Comparison of ENCODE assay signal across 9 cellular contexts in genomic region chr3:48427630-48427962, GRCh38. TPM values are rescaled to one million over a fixed set of nuclear protein-coding genes. Genes with fewer than 3 reads are reported as not detected.
A peak's percentile ranks its signal among the peaks of the same experiment; 100 is the strongest.
DNase-seq lines count a peak whose midpoint lies in the region; ATAC-seq and TF ChIP-seq lines count a peak whose summit lies in the region.
"Had no signal": no experiment of that assay in that cellular context is flagged by ENCODE, and none has a peak within 500 bp of the region (broad histone marks: within the 10 kb centered on the region; RNA-seq: fewer than 3 reads in every experiment).

No MANE protein-coding gene starts in this region.

- DNase-seq in Ammon's horn (ENCODE audit: low spot score) (peak; percentile 62), PC-3 (no peak), fibroblast of lung (ENCODE audit: low read depth in 2 of 2) (no peak), cortex of kidney (lab: John Stamatoyannopoulos, UW) (no peak), NCI-H510A (lab: John Stamatoyannopoulos, UW) (no peak), putamen (ENCODE audit: low spot score) (no peak)

- peaks cover 19% of the 10 kb centered on the region for H3K79me2 ChIP-seq in PC-3 (ENCODE audit: low read length)
- no peaks in the 10 kb centered on the region for H3K79me2 ChIP-seq in fibroblast of lung (ENCODE audit: control insufficient read depth, insufficient read depth, low read length)

- intact Hi-C loops in PC-3 (cut with micrococcal nuclease), result no loop called here

- H3K4me2 ChIP-seq in PC-3 (ENCODE audit: low read length), result peak overlapping the region; percentile 98
- H3K4me2 ChIP-seq in fibroblast of lung (ENCODE audit: extremely low read depth, insufficient read depth, low read length), result peak overlapping the region; percentile 79

- POLR2A ChIA-PET in PC-3 (lab: Charles Lee; ENCODE audit: unreplicated experiment), result no interaction called here

- H3K36me3 ChIP-seq in PC-3 (ENCODE audit: low read depth, low read length), result no peaks in the 10 kb centered on the region; the same call in 1 of the 2 replicates
- peaks cover 4% of the 10 kb centered on the region for H3K36me3 ChIP-seq in fibroblast of lung (ENCODE audit: control insufficient read depth, insufficient read depth, low read length)
- peaks cover 32% of the 10 kb centered on the region for H3K36me3 ChIP-seq in neuron (ENCODE audit: insufficient read depth, low read length)

- H3K9ac ChIP-seq in PC-3 (ENCODE audit: low read length) (no peak overlapping the region), fibroblast of lung (ENCODE audit: insufficient read depth, low read length) (no peak overlapping the region)

- H2AFZ ChIP-seq in PC-3 (ENCODE audit: low read length) (no peak overlapping the region), fibroblast of lung (ENCODE audit: low read length) (no peak overlapping the region), neuron (ENCODE audit: low read depth, low read length) (no peak overlapping the region)

- H3K27ac ChIP-seq in PC-3 (ENCODE audit: low read length) (no peak overlapping the region), fibroblast of lung (ENCODE audit: insufficient read depth, low read length) (no peak overlapping the region)

- no peaks in the 10 kb centered on the region for H3F3A ChIP-seq in PC-3 (ENCODE audit: low read length, unreplicated experiment)

- no peak overlapping the region for H3K4me3 ChIP-seq in PC-3 (ENCODE audit: low read length)
- H3K4me3 ChIP-seq in fibroblast of lung (replicated peaks in 1 of 4; ENCODE audit: control extremely low read depth in 1 of 4, insufficient read depth in 1 of 4, low read depth in 3 of 4, low read length in 4 of 4), result peak overlapping the region in 3 of 4 experiments; percentile 14 to 69 (median 66)
- H3K4me3 ChIP-seq in neuron (ENCODE audit: low read length), result peak overlapping the region; percentile 51

- H3K9me2 ChIP-seq in PC-3 (replicated peaks; ENCODE audit: low read length), result no peaks in the 10 kb centered on the region

- ATAC-seq in PC-3 (no peak), HG03175 (IDR thresholded peaks at IDR 0.05; ENCODE audit: unreplicated experiment) (no peak)

- CTCF ChIA-PET in PC-3 (lab: Charles Lee), result no interaction called here

- H3K9me3 ChIP-seq in PC-3 (ENCODE audit: low read length), result no peaks in the 10 kb centered on the region
- no peaks in the 10 kb centered on the region for H3K9me3 ChIP-seq in fibroblast of lung (ENCODE audit: control insufficient read depth, insufficient read depth, low read depth, low read length)
- H3K9me3 ChIP-seq in neuron (ENCODE audit: low read length), result no peaks in the 10 kb centered on the region

- TF ChIP-seq CTCF in PC-3 (conservative IDR thresholded peaks at IDR 0.05; ENCODE audit: low read depth, low read length) (no peak), fibroblast of lung (conservative IDR thresholded peaks at IDR 0.05 in 1 of 2, IDR thresholded peaks at IDR 0.05 in 1 of 2; ENCODE audit: low read depth in 1 of 2, low read length in 2 of 2) (no peak)

- no peaks in the 10 kb centered on the region for H3K27me3 ChIP-seq in PC-3 (ENCODE audit: low read length)
- no peaks in the 10 kb centered on the region for H3K27me3 ChIP-seq in fibroblast of lung (ENCODE audit: control insufficient read depth, insufficient read depth, low read length)
- H3K27me3 ChIP-seq in neuron (ENCODE audit: insufficient read depth, low read length), result no peaks in the 10 kb centered on the region

- peaks cover 25% of the 10 kb centered on the region for H3K4me1 ChIP-seq in PC-3 (ENCODE audit: insufficient read depth, low read length)
- H3K4me1 ChIP-seq in fibroblast of lung (ENCODE audit: control insufficient read depth, extremely low read depth, insufficient read depth, low read length), result peaks cover 16% of the 10 kb centered on the region
- H3K4me1 ChIP-seq in neuron (ENCODE audit: insufficient read depth, low read length), result peaks cover 39% of the 10 kb centered on the region

- no TSS peak for BruUV-seq in PC-3 (replicated peaks; lab: Mats Ljungman, UMichigan)

- H4K20me1 ChIP-seq in PC-3 (ENCODE audit: low read length), result no peaks in the 10 kb centered on the region
- no peaks in the 10 kb centered on the region for H4K20me1 ChIP-seq in fibroblast of lung (ENCODE audit: control insufficient read depth, extremely low read depth, insufficient read depth, low read length)

RNA-seq across cellular contexts. Expression of gene PLXNB1, which starts 2.3 kb away (rescaled TPM):
- total RNA-seq in PC-3 (2014; rRNA removed) (31.8 and 35.4 TPM in 2 replicates), fibroblast of lung (37.2 and 44.6 TPM in 2 replicates)
- 12.8 and 14.3 TPM in 2 replicates for polyA plus RNA-seq in fibroblast of lung
- polyA plus RNA-seq in fibroblast of lung (2012), result 12.0 and 14.9 TPM in 2 replicates
- 33.0 and 36.1 TPM in 2 replicates for polyA minus RNA-seq in fibroblast of lung (ENCODE audit: low replicate concordance)

RNA-seq across cellular contexts. Expression of gene CCDC51, which starts 12.3 kb away (rescaled TPM):
- 27.8 and 30.9 TPM in 2 replicates for total RNA-seq in PC-3 (2014; rRNA removed)
- total RNA-seq in fibroblast of lung, result 19.3 and 27.2 TPM in 2 replicates
- 11.9 and 14.8 TPM in 2 replicates for polyA plus RNA-seq in fibroblast of lung
- 12.2 and 13.9 TPM in 2 replicates for polyA plus RNA-seq in fibroblast of lung (2012)
- polyA minus RNA-seq in fibroblast of lung (ENCODE audit: low replicate concordance), result 5.0 and 8.6 TPM in 2 replicates

RNA-seq across cellular contexts. Expression of gene TMA7, which starts 12.5 kb away (rescaled TPM):
- total RNA-seq in PC-3 (2014; rRNA removed) (517 and 618 TPM in 2 replicates), fibroblast of lung (305 and 306 TPM in 2 replicates)
- 337 and 356 TPM in 2 replicates for polyA plus RNA-seq in fibroblast of lung
- polyA plus RNA-seq in fibroblast of lung (2012), result 561 and 583 TPM in 2 replicates
- polyA minus RNA-seq in fibroblast of lung (ENCODE audit: low replicate concordance), result 0.59 TPM in 1 of 2 replicates, not detected in the other

RNA-seq across cellular contexts. Expression of gene ATRIP, which starts 18.9 kb away (rescaled TPM):
- total RNA-seq in PC-3 (2014; rRNA removed) (13.9 and 16.1 TPM in 2 replicates), fibroblast of lung (3.0 and 3.6 TPM in 2 replicates)
- polyA plus RNA-seq in fibroblast of lung, result 5.0 and 7.0 TPM in 2 replicates
- 3.9 and 8.3 TPM in 2 replicates for polyA plus RNA-seq in fibroblast of lung (2012)
- 10.2 and 28.6 TPM in 2 replicates for polyA minus RNA-seq in fibroblast of lung (ENCODE audit: low replicate concordance)

RNA-seq across cellular contexts. Expression of gene FBXW12, which starts 55.6 kb away (rescaled TPM):
- total RNA-seq in PC-3 (2014; rRNA removed) (not detected in 2 replicates), fibroblast of lung (not detected in 2 replicates)
- 0.05 and 0.06 TPM in 2 replicates for polyA plus RNA-seq in fibroblast of lung
- not detected in 2 replicates for polyA plus RNA-seq in fibroblast of lung (2012)
- not detected in 2 replicates for polyA minus RNA-seq in fibroblast of lung (ENCODE audit: low replicate concordance)
- total RNA-seq: HT1080 had no signal
